Comparison of ENCODE assay signal across 8 cellular contexts in the genomic region with DNA sequence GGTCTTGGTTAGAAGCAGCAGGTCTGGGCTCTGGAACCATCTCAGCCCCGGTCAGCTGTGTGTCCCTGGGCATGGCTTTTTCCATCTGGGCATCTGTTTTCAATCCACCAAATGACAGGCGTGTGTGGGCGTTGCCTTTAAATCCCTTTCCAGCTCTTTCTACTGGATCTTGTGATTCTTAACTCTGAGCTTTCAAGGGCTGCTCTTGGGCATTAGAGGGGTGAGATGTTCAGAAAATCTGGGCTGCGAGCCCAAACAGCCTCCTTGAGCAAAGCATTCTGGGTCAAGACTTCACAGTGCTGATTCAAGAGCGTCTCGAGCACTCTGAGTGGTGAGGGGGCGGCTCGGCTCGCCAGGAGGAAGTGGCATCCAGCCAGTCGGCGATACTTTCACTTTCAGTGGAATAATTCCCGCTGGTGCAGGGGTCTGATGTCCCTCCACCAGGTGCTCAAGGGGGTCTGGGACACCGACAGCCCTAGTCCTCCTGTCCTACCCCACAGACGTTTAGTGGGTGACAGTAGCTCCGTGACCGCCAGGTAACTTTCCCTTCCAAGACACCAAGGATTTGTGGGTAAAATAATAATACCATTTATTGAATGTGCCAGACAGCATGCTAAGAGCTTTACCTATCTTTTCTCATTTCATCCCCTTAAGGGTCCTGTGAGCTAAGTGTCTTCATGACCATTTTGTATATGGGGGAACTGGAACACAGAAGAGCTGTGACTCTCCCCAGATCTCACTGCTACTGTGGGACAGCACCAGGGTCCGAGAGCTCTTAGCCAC.
A peak's percentile ranks its signal among the peaks of the same experiment; 100 is the strongest.
DNase-seq lines count a peak whose midpoint lies in the region; ATAC-seq and TF ChIP-seq lines count a peak whose summit lies in the region.

No MANE protein-coding gene starts in this region.

- peaks cover 31% of the 10 kb centered on the region for H3K4me1 Mint-ChIP-seq in activated T-helper 2 cell treated with anti-CD3 and anti-CD28 coated beads, Interferon-gamma antibody, Interleukin-2, Interleukin-4, amounts not matched to agents 10 μg/mL and 5 μg/mL and 100 μg/mL, durations not matched to agents 14 hours and 24 hours and 36 hours (ENCODE audit: low read depth)

- POLR2A ChIA-PET in AG04450 (lab: Yijun Ruan, JAX): interaction anchor here (0.5 to 1.0 kb wide), 5 partner anchors 9 to 360 kb away, joined by 3 to 6 read pairs (median 3); partner anchors contain the start of gene CEP83

- no peaks in the 10 kb centered on the region for H3K36me3 ChIP-seq in ovary
- no peaks in the 10 kb centered on the region for H3K36me3 ChIP-seq in thoracic aorta

- H3K27ac Mint-ChIP-seq in activated T-helper 2 cell treated with anti-CD3 and anti-CD28 coated beads, Interferon-gamma antibody, Interleukin-2, Interleukin-4, amounts not matched to agents 10 μg/mL and 5 μg/mL and 100 μg/mL, durations not matched to agents 14 hours and 24 hours and 36 hours: peak overlapping the region; percentile 91

- no peak for TF ChIP-seq CTCF in AG04450 (IDR thresholded peaks at IDR 0.05; ENCODE audit: low read depth, low read length)
- no peak for TF ChIP-seq CTCF in ovary (IDR thresholded peaks at IDR 0.05)
- no peak for TF ChIP-seq CTCF in thoracic aorta (IDR thresholded peaks at IDR 0.05)

- H3K27ac ChIP-seq in AG04450 (ENCODE audit: low read depth, low read length) (peak overlapping the region; percentile 89), ovary (peak overlapping the region; percentile 82 to 84), thoracic aorta (peak overlapping the region; percentile 68 to 73)

- H3K9me3 Mint-ChIP-seq in activated T-helper 2 cell treated with anti-CD3 and anti-CD28 coated beads, Interferon-gamma antibody, Interleukin-2, Interleukin-4, amounts not matched to agents 10 μg/mL and 5 μg/mL and 100 μg/mL, durations not matched to agents 14 hours and 24 hours and 36 hours: no peaks in the 10 kb centered on the region

- peak overlapping the region; percentile 80 for H3K4me3 Mint-ChIP-seq in activated T-helper 2 cell treated with anti-CD3 and anti-CD28 coated beads, Interferon-gamma antibody, Interleukin-2, Interleukin-4, amounts not matched to agents 10 μg/mL and 5 μg/mL and 100 μg/mL, durations not matched to agents 14 hours and 24 hours and 36 hours (ENCODE audit: low read depth)

- WGBS in ovary, 3 donors: 1 to 2% (median 2%) methylated on average over 17 of the region's 17 CpGs

- H3K4me1 ChIP-seq in ovary (ENCODE audit: insufficient read depth) (peaks cover 10% of the 10 kb centered on the region), thoracic aorta (ENCODE audit: control insufficient read depth in 1 of 2, low read depth in 2 of 2) (peaks cover 15 to 41% of the 10 kb centered on the region in 2 donors)

- H3K9me3 ChIP-seq in AG04450 (ENCODE audit: control insufficient read depth, insufficient read depth, low read length) (no peaks in the 10 kb centered on the region; the same call in 1 of the 2 replicates), ovary (no peaks in the 10 kb centered on the region), thoracic aorta (no peaks in the 10 kb centered on the region)

- no peak for TF ChIP-seq EP300 in ovary (IDR thresholded peaks at IDR 0.05)

- peak; percentile 92 for DNase-seq in AG04450 (ENCODE audit: low read depth, low spot score)
- DNase-seq in OCI-M1 (lab: John Stamatoyannopoulos, UW): peak; percentile 95
- peak; percentile 52 for DNase-seq in activated T-helper 2 cell treated with anti-CD3 and anti-CD28 coated beads, Interferon-gamma antibody, Interleukin-2, Interleukin-4, amounts not matched to agents 10 μg/mL and 5 μg/mL and 100 μg/mL, durations not matched to agents 14 hours and 24 hours and 36 hours (ENCODE audit: low spot score)
- peak; percentile 98 for DNase-seq in fibroblast of the conjunctiva (ENCODE audit: low read depth)
- peak; percentile 93 to 97 (median 96) for DNase-seq in ovary
- peak; percentile 58 for DNase-seq in thoracic aorta (ENCODE audit: low spot score)

- H3K4me3 ChIP-seq in AG04450 (ENCODE audit: low read depth, low read length): peak overlapping the region; percentile 66
- peak overlapping the region; percentile 56 for H3K4me3 ChIP-seq in ovary
- H3K4me3 ChIP-seq in thoracic aorta: peak overlapping the region; percentile 76

- intact Hi-C loops in activated T-helper 2 cell treated with anti-CD3 and anti-CD28 coated beads, Interferon-gamma antibody, Interleukin-2, Interleukin-4, amounts not matched to agents 10 μg/mL and 5 μg/mL and 100 μg/mL, durations not matched to agents 14 hours and 24 hours and 36 hours (cut with micrococcal nuclease): loop anchor here (1.0 to 2.0 kb wide), 7 partner anchors 43 to 196 kb away; partner anchors contain the start of genes CEP83 and PLXNC1
- intact Hi-C loops in ovary (cut with DNase I): loop anchor here in 2 of 4 donors (5.0 kb wide), 1 partner anchor 115 kb away; the partner anchor contains the start of gene PLXNC1 (in 2 of the 2)

- CTCF ChIA-PET in AG04450 (lab: Charles Lee): interaction anchor here (0.9 to 1.3 kb wide), 2 partner anchors 19 to 28 kb away, joined by 3 read pairs; no protein-coding TSS in a partner anchor

- TF ChIP-seq POLR2A in ovary (IDR thresholded peaks at IDR 0.05): peak; percentile 41

- H3K27me3 Mint-ChIP-seq in activated T-helper 2 cell treated with anti-CD3 and anti-CD28 coated beads, Interferon-gamma antibody, Interleukin-2, Interleukin-4, amounts not matched to agents 10 μg/mL and 5 μg/mL and 100 μg/mL, durations not matched to agents 14 hours and 24 hours and 36 hours (ENCODE audit: low read depth): no peaks in the 10 kb centered on the region

- ATAC-seq in GM19023 (IDR thresholded peaks at IDR 0.05; ENCODE audit: unreplicated experiment): peak; percentile 45
- peak; percentile 58 for ATAC-seq in HG03354 (IDR thresholded peaks at IDR 0.05; ENCODE audit: poor library complexity, severe bottlenecking, unreplicated experiment)
- ATAC-seq in thoracic aorta (ENCODE audit: insufficient number of reproducible peaks, low FRiP score, low read depth): peak; percentile 94

- H3K36me3 Mint-ChIP-seq in activated T-helper 2 cell treated with anti-CD3 and anti-CD28 coated beads, Interferon-gamma antibody, Interleukin-2, Interleukin-4, amounts not matched to agents 10 μg/mL and 5 μg/mL and 100 μg/mL, durations not matched to agents 14 hours and 24 hours and 36 hours (ENCODE audit: low read depth): peaks cover 50% of the 10 kb centered on the region

- H3K27me3 ChIP-seq in AG04450 (ENCODE audit: control insufficient read depth, insufficient read depth, low read length): no peaks in the 10 kb centered on the region
- no peaks in the 10 kb centered on the region for H3K27me3 ChIP-seq in ovary
- H3K27me3 ChIP-seq in thoracic aorta (replicated peaks; ENCODE audit: insufficient read depth): no peaks in the 10 kb centered on the region

Comparison
In these comparisons a context has a peak if more than half of its experiments do, and no peak if none do; other contexts are left out.
1. Peak in every context shown above with its lines: DNase-seq, ATAC-seq, H3K4me3 ChIP-seq and H3K27ac ChIP-seq.